ENCODE assay signal across 14 cellular contexts in the genomic region with DNA sequence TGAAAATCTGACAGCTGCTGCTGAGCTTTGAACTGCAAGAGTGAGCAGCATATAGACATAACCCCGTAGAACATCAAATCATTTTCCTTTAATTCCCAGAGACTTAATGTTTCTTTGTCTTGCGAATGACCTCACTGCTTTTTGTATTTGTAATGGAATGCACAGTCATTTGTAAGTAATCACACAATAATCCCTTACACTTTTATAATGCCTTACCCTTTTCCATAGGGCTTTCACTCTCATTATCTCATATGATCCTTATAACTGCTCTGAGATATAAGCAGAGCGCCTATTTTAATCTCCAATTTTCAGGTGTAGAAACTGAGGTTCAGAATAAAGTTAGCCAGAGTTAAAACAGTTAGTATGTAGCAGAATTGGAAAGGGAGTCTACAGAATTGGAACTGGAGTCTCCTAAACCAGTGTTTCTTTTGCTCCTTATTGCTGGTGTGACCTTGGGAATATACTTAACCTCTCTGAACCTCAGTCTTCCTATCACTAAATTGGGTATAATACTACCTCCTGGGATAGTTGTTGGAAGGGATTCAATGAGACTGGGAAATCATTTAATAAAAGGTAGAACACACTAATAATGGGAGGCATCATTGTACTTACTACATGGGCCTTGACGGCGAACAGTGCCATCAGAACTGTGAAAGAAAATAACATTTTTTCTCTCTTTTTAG. TPM values are rescaled to one million over a fixed set of nuclear protein-coding genes. Genes with fewer than 3 reads are reported as not detected.
DNase-seq lines count a peak whose midpoint lies in the region; ATAC-seq and TF ChIP-seq lines count a peak whose summit lies in the region.
"Had no signal": no experiment of that assay in that cellular context is flagged by ENCODE, and none has a peak within 500 bp of the region (broad histone marks: within the 10 kb centered on the region; RNA-seq: fewer than 3 reads in every experiment).

No MANE protein-coding gene starts in this region.

- peaks cover 13% of the 10 kb centered on the region for H3K36me3 ChIP-seq in IMR-90 (ENCODE audit: control insufficient read depth, insufficient read depth, low read length)

- H4K91ac ChIP-seq in IMR-90 (ENCODE audit: insufficient read depth, low read depth, low read length): peak overlapping the region; percentile 85

- H3K4ac ChIP-seq in IMR-90 (ENCODE audit: low read depth, low read length): peak overlapping the region; percentile 77

- no peak overlapping the region for H2AK9ac ChIP-seq in IMR-90 (replicated peaks; ENCODE audit: low read depth, low read length, poor library complexity)

- no CpG with 5 or more reads among the region's 5 CpGs for WGBS in IMR-90 (ENCODE audit: extremely low coverage in 2 of 2, insufficient read length in 1 of 2), 2 experiments

- H2AFZ ChIP-seq in IMR-90 (replicated peaks; ENCODE audit: low read length, poor library complexity): no peak overlapping the region

- peaks cover 61 to 91% of the 10 kb centered on the region in 2 experiments for H3K79me1 ChIP-seq in IMR-90 (ENCODE audit: low read depth in 1 of 2, low read length in 2 of 2)

- H2BK20ac ChIP-seq in IMR-90 (ENCODE audit: low read depth, low read length): peak overlapping the region; percentile 85

- no peak overlapping the region for H3K4me3 ChIP-seq in IMR-90 (ENCODE audit: insufficient read depth, low read depth, low read length)

- H3K9me3 ChIP-seq in IMR-90 (ENCODE audit: control insufficient read depth, insufficient read depth, low read length): no peaks in the 10 kb centered on the region

- 0 out of 2 replicates have a peak, but pooled peaks have one; percentile 15 for TF ChIP-seq RAD21 in IMR-90 (IDR thresholded peaks at IDR 0.05; ENCODE audit: low read length)

- dilution Hi-C loops in IMR-90 (cut with HindIII; ENCODE audit: low sequenced_read_pairs, unreplicated experiment): no loop called here

- H3K56ac ChIP-seq in IMR-90 (ENCODE audit: extremely low read depth, insufficient read depth, low read length): peak overlapping the region; percentile 80

- H3K27ac Mint-ChIP-seq in osteocyte (ENCODE audit: unreplicated experiment): peak overlapping the region; percentile 85

- H4K5ac ChIP-seq in IMR-90 (ENCODE audit: low read depth, low read length): peak overlapping the region; percentile 69; the same call in 1 of the 2 replicates

- H3K36me3 Mint-ChIP-seq in osteocyte (ENCODE audit: unreplicated experiment): peaks cover 13% of the 10 kb centered on the region
- H3K36me3 Mint-ChIP-seq: natural killer cell treated with Interleukin-12 subunit alpha and Interleukin-12 subunit beta and Interleukin-15 and Interleukin-18, amount 100 ng/mL, for 72 hours had no signal

- TF ChIP-seq CTCF in IMR-90 (conservative IDR thresholded peaks at IDR 0.05; ENCODE audit: low read depth, low read length): no peak
- TF ChIP-seq CTCF in osteocyte (IDR thresholded peaks at IDR 0.05): no peak

- peaks cover 30% of the 10 kb centered on the region for H3K9me1 ChIP-seq in IMR-90 (ENCODE audit: insufficient read depth, low read length)

- H2BK15ac ChIP-seq in IMR-90 (ENCODE audit: low read depth, low read length): peak overlapping the region; percentile 90

- peak overlapping the region; percentile 85 for H2BK5ac ChIP-seq in IMR-90 (ENCODE audit: low read depth, low read length, poor library complexity, severe bottlenecking)

- H2BK120ac ChIP-seq in IMR-90 (ENCODE audit: low read depth, low read length): peak overlapping the region; percentile 83

- peaks cover 18% of the 10 kb centered on the region for H4K20me1 ChIP-seq in IMR-90 (ENCODE audit: insufficient read depth, low read length)

- no peaks in the 10 kb centered on the region for H3K27me3 ChIP-seq in IMR-90 (ENCODE audit: control insufficient read depth, insufficient read depth, low read length)

- peak overlapping the region; percentile 83 for H3K4me2 ChIP-seq in IMR-90 (ENCODE audit: low read depth, low read length)

- peak overlapping the region; percentile 65 for H3K9ac ChIP-seq in IMR-90 (ENCODE audit: low read depth, low read length)

- peaks cover 39% of the 10 kb centered on the region for H3K4me1 ChIP-seq in IMR-90 (ENCODE audit: control insufficient read depth, insufficient read depth, low read length)

- peak overlapping the region; percentile 98 for H2AK5ac ChIP-seq in IMR-90 (ENCODE audit: low read depth, low read length)

- intact Hi-C loops in IMR-90 (cut with micrococcal nuclease): no loop called here

- no peaks in the 10 kb centered on the region for H3K27me3 Mint-ChIP-seq in osteocyte (ENCODE audit: unreplicated experiment)
- H3K27me3 Mint-ChIP-seq: natural killer cell treated with Interleukin-12 subunit alpha and Interleukin-12 subunit beta and Interleukin-15 and Interleukin-18, amount 100 ng/mL, for 72 hours had no signal

- no TSS peak for BruUV-seq in IMR-90 (replicated peaks; lab: Mats Ljungman, UMichigan)

- in situ Hi-C loops in IMR-90 (cut with MboI; ENCODE audit: low sequenced_read_pairs): no loop called here

- peak overlapping the region; percentile 83 for H3K14ac ChIP-seq in IMR-90 (replicated peaks; ENCODE audit: low read depth, low read length)

- H3K4me1 Mint-ChIP-seq in osteocyte (ENCODE audit: unreplicated experiment): peaks cover 67% of the 10 kb centered on the region

- peak; percentile 10 for ATAC-seq in IMR-90 (ENCODE audit: low read depth)
- ATAC-seq in esophagus mucosa: peak; percentile 70
- ATAC-seq in HG03039 (IDR thresholded peaks at IDR 0.05; ENCODE audit: unreplicated experiment): no peak
- no peak for ATAC-seq in GM21619 (IDR thresholded peaks at IDR 0.05; ENCODE audit: unreplicated experiment)
- ATAC-seq: natural killer cell treated with Interleukin-12 subunit alpha and Interleukin-12 subunit beta and Interleukin-15 and Interleukin-18, amount 100 ng/mL, for 72 hours had no signal

- H3K4me3 Mint-ChIP-seq in osteocyte (ENCODE audit: unreplicated experiment): no peak overlapping the region
- H3K4me3 Mint-ChIP-seq: natural killer cell treated with Interleukin-12 subunit alpha and Interleukin-12 subunit beta and Interleukin-15 and Interleukin-18, amount 100 ng/mL, for 72 hours had no signal

- POLR2A ChIA-PET in IMR-90 (lab: Charles Lee; ENCODE audit: unreplicated experiment): no interaction called here

- no peaks in the 10 kb centered on the region for H3K9me3 Mint-ChIP-seq in osteocyte (ENCODE audit: unreplicated experiment)
- H3K9me3 Mint-ChIP-seq: natural killer cell treated with Interleukin-12 subunit alpha and Interleukin-12 subunit beta and Interleukin-15 and Interleukin-18, amount 100 ng/mL, for 72 hours had no signal

- H3K23ac ChIP-seq in IMR-90 (ENCODE audit: low read depth, low read length): peak overlapping the region; percentile 94; the same call in 1 of the 2 replicates

- H4K8ac ChIP-seq in IMR-90 (ENCODE audit: low read depth in 2 of 2, low read length in 2 of 2): peak overlapping the region; percentile 56 to 68; a peak in 3 of 4 replicates

- CTCF ChIA-PET in IMR-90 (lab: Yijun Ruan, JAX): interaction anchor here (0.9 kb wide), 1 partner anchor 469 kb away, joined by 3 read pairs; no protein-coding TSS in a partner anchor

- DNase-seq in AG08395 (ENCODE audit: low spot score): peak; percentile 30
- DNase-seq in IMR-90: peak; percentile 83
- DNase-seq in osteocyte (ENCODE audit: extremely low spot score, unreplicated experiment): no peak
- DNase-seq in effector CD8-positive, alpha-beta T cell (lab: John Stamatoyannopoulos, UW): no peak
- no peak for DNase-seq in GDM1 (lab: John Stamatoyannopoulos, UW)
- DNase-seq: activated CD4-positive, alpha-beta T cell treated with anti-CD3 and anti-CD28 coated beads, Interleukin-2, amount 50 U/mL, for 48 hours; activated effector memory CD4-positive, alpha-beta T cell treated with anti-CD3 and anti-CD28 coated beads, Interleukin-2, amount 50 U/mL, for 16 hours; foreskin melanocyte; NCI-H2107; stimulated activated CD8-positive, alpha-beta memory T cell treated with anti-CD3 and anti-CD28 coated beads, Interleukin-4, amount 100 ng/mL, for 48 hours had no signal

- peak overlapping the region; percentile 92 for H3K27ac ChIP-seq in IMR-90 (ENCODE audit: insufficient read depth, low read length)

- TF ChIP-seq POLR2A in IMR-90 (IDR thresholded peaks at IDR 0.05; ENCODE audit: low read depth, low read length): no peak

- H3K18ac ChIP-seq in IMR-90 (ENCODE audit: low read depth, low read length): peak overlapping the region; percentile 88

TF ChIP-seq in IMR-90, 13 proteins besides CTCF, POLR2A, EP300 and RAD21:
- TF ChIP-seq NFE2L2 (IDR thresholded peaks at IDR 0.05; ENCODE audit: low read depth, low read length) (peak; percentile 48; the same call in 1 of the 2 replicates), CEBPB (IDR thresholded peaks at IDR 0.05; ENCODE audit: low read depth, low read length) (peak; percentile 18; the same call in 1 of the 2 replicates), MXI1 (IDR thresholded peaks at IDR 0.05; ENCODE audit: borderline replicate concordance, low read depth, low read length) (no peak)

RNA-seq across cellular contexts. Expression of gene LPP, which starts 54.9 kb away (rescaled TPM):
- total RNA-seq in IMR-90 (2012; rRNA removed) (111 and 130 TPM in 2 replicates), esophagus mucosa (89.0 TPM), osteocyte (184 and 187 TPM in 2 replicates)
- 16.0 and 17.6 TPM in 2 replicates for polyA plus RNA-seq in IMR-90 (2012; rRNA removed)
- polyA plus RNA-seq in IMR-90 (2012; cell fraction: cytosol; rRNA removed): 7.4 and 10.6 TPM in 2 replicates
- 35.2 and 36.9 TPM in 2 replicates for polyA plus RNA-seq in IMR-90 (2012; cell fraction: nucleus; rRNA removed; ENCODE audit: low replicate concordance)

Comparison
In these comparisons a context has a peak if more than half of its experiments do, and no peak if none do; other contexts are left out.
1. DNase-seq: peak in AG08395 (single experiment) and IMR-90 (single experiment); none in osteocyte (single experiment), effector CD8-positive, alpha-beta T cell (single experiment) and GDM1 (single experiment).
2. ATAC-seq: peak in IMR-90 (single experiment) and esophagus mucosa (single experiment); none in HG03039 (single experiment) and GM21619 (single experiment).